Comparison of ENCODE assay signal across 19 cellular contexts in the genomic region with DNA sequence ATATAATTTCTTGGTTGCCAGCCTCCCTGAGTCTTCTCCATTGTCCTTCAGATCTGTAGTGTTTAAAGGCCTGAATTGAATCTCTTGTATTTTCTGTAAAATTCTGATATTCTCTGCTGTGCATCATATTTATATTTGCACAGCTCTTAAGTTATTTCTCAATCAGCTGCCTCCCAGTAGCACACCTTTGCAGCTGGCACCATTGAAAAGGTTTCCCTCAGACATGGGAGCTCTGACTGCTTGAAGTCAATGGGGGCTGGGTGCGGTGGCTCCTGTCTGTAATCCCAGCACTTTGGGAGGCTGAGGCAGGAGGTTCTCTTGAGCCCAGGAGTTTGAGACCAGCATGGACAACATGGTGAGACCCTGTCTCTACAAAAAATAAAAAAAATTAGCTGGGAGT.
"Had no signal": no experiment of that assay in that cellular context is flagged by ENCODE, and none has a peak within 500 bp of the region (broad histone marks: within the 10 kb centered on the region; RNA-seq: fewer than 3 reads in every experiment).

No MANE protein-coding gene starts in this region.

- H3K27ac ChIP-seq: left ventricle myocardium inferior, parathyroid adenoma, right lobe of liver, transverse colon, vagina had no signal

- H3K36me3 ChIP-seq: left ventricle myocardium inferior, right lobe of liver, transverse colon, vagina had no signal

- H3K4me3 Mint-ChIP-seq: activated CD4-positive, alpha-beta T cell treated with anti-CD3 and anti-CD28 coated beads, Interleukin-2, amount 10 ng/mL, durations not matched to agents 7 days and 5 days; activated CD8-positive, alpha-beta T cell treated with anti-CD3 and anti-CD28 coated beads, Interleukin-2, amount 10 ng/mL, durations not matched to agents 7 days and 5 days; stimulated activated naive CD8-positive, alpha-beta T cell treated with anti-CD3 and anti-CD28 coated beads, Interleukin-15, Interleukin-2, amounts not matched to agents 100 ng/mL and 50 ng/mL, for 24 hours had no signal

- H3K9me3 ChIP-seq: right lobe of liver, transverse colon, vagina had no signal

- H3K9me3 Mint-ChIP-seq: activated CD4-positive, alpha-beta T cell treated with anti-CD3 and anti-CD28 coated beads, Interleukin-2, amount 10 ng/mL, durations not matched to agents 7 days and 5 days had no signal

- ATAC-seq: activated CD4-positive, CD25-positive, alpha-beta regulatory T cell treated with anti-CD3 and anti-CD28 coated beads, Interleukin-2, amount 50 U/mL, for 24 hours; activated CD8-positive, alpha-beta T cell treated with anti-CD3 and anti-CD28 coated beads, Interleukin-2, amount 10 ng/mL, durations not matched to agents 7 days and 5 days had no signal

- H3K4me3 ChIP-seq: left ventricle myocardium inferior, right lobe of liver, transverse colon, vagina had no signal

- H3K27me3 Mint-ChIP-seq: activated CD4-positive, alpha-beta T cell treated with anti-CD3 and anti-CD28 coated beads, Interleukin-2, amount 10 ng/mL, durations not matched to agents 7 days and 5 days; stimulated activated naive CD8-positive, alpha-beta T cell treated with anti-CD3 and anti-CD28 coated beads, Interleukin-15, Interleukin-2, amounts not matched to agents 100 ng/mL and 50 ng/mL, for 24 hours had no signal

- H3K27me3 ChIP-seq: right lobe of liver, transverse colon, vagina had no signal

- H3K4me1 ChIP-seq: parathyroid adenoma had no signal

- DNase-seq: activated CD4-positive, alpha-beta T cell treated with anti-CD3 and anti-CD28 coated beads, Interleukin-2, amount 10 ng/mL, durations not matched to agents 7 days and 5 days; activated CD8-positive, alpha-beta memory T cell treated with anti-CD3 and anti-CD28 coated beads, Interleukin-2, amount 50 U/mL, for 4 hours; activated CD8-positive, alpha-beta T cell treated with anti-CD3 and anti-CD28 coated beads, Interleukin-2, amount 10 ng/mL, durations not matched to agents 7 days and 5 days; activated naive CD4-positive, alpha-beta T cell; aorta; cerebellar nuclear complex; cortex of kidney; left ventricle myocardium inferior; small intestine; stimulated activated CD4-positive, alpha-beta T cell treated with anti-CD3 and anti-CD28 coated beads, Interleukin-15, amount 100 ng/mL, for 24 hours; stimulated activated CD4-positive, alpha-beta T cell treated with anti-CD3 and anti-CD28 coated beads, Interleukin-2, amount 100 ng/mL, for 48 hours; T-helper 1 cell; T1000; transverse colon had no signal

- H3K27ac Mint-ChIP-seq: activated CD4-positive, alpha-beta T cell treated with anti-CD3 and anti-CD28 coated beads, Interleukin-2, amount 10 ng/mL, durations not matched to agents 7 days and 5 days; activated CD8-positive, alpha-beta T cell treated with anti-CD3 and anti-CD28 coated beads, Interleukin-2, amount 10 ng/mL, durations not matched to agents 7 days and 5 days; stimulated activated naive CD8-positive, alpha-beta T cell treated with anti-CD3 and anti-CD28 coated beads, Interleukin-15, Interleukin-2, amounts not matched to agents 100 ng/mL and 50 ng/mL, for 24 hours had no signal
